Comparison of ENCODE assay signal across 1 cellular context in the genomic region with DNA sequence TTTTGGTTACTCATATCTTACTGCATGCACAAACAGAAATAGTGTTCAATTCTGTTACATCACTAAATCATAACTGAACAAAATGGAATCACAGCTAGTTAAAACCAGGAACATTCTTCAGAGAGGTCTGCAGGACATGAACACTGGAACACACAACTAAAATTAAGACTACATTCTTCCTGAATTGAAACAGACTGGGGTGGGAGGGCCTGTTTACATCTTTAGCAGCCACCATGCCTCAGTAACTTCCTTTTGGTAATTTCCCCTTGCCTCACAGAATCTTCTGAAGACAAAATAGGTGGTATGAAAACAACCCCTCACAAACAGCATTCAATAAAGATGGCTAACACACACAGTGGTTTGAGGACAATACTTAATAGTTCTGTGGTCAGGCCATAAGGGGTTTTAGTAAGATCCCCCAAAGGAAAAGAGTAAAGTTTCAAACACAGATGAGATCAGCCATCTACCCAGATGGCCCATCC.
TF ChIP-seq lines count a peak whose summit lies in the region.

No MANE protein-coding gene starts in this region.

TF ChIP-seq in GM12878, 131 proteins besides CTCF, POLR2A, EP300 and RAD21 (continues in another document):
- TF ChIP-seq TCF7 (IDR thresholded peaks at IDR 0.05; ENCODE audit: borderline replicate concordance) (no peak), KDM1A (IDR thresholded peaks at IDR 0.05; ENCODE audit: borderline replicate concordance) (no peak), PAX5 (IDR thresholded peaks at IDR 0.05; ENCODE audit: borderline replicate concordance, low read depth, low read length) (peak; percentile 63; the same call in 1 of the 2 replicates), SRF (IDR thresholded peaks at IDR 0.05; ENCODE audit: low read depth in 2 of 2, low read length in 2 of 2) (no peak), RCOR1 (conservative IDR thresholded peaks at IDR 0.05; ENCODE audit: low read depth, low read length) (no peak), BACH1 (IDR thresholded peaks at IDR 0.05; ENCODE audit: borderline replicate concordance) (no peak), SIX5 (IDR thresholded peaks at IDR 0.05; ENCODE audit: low read depth, low read length, severe bottlenecking) (no peak), TCF12 (IDR thresholded peaks at IDR 0.05; ENCODE audit: low read depth, low read length) (no peak), WRNIP1 (IDR thresholded peaks at IDR 0.05; ENCODE audit: borderline replicate concordance, low read depth, low read length) (no peak), ZNF24 (IDR thresholded peaks at IDR 0.05) (no peak), ZNF274 (IDR thresholded peaks at IDR 0.05; ENCODE audit: insufficient read depth, insufficient read length) (no peak), BHLHE40 (IDR thresholded peaks at IDR 0.05; ENCODE audit: borderline replicate concordance in 1 of 2, low read depth in 2 of 2, low read length in 1 of 2) (no peak), ZZZ3 (IDR thresholded peaks at IDR 0.05; ENCODE audit: control insufficient read depth, insufficient read length, low read depth) (no peak), ZNF622 (IDR thresholded peaks at IDR 0.05) (no peak), SMAD1 (IDR thresholded peaks at IDR 0.05; ENCODE audit: low read depth, partially characterized antibody) (no peak), TARDBP (IDR thresholded peaks at IDR 0.05; ENCODE audit: borderline replicate concordance) (no peak), SP1 (IDR thresholded peaks at IDR 0.05; ENCODE audit: low read depth, low read length) (no peak), GATAD2B (conservative IDR thresholded peaks at IDR 0.05; ENCODE audit: low read depth) (no peak), BCL11A (IDR thresholded peaks at IDR 0.05; ENCODE audit: low read depth, low read length) (no peak), CBFB (IDR thresholded peaks at IDR 0.05; ENCODE audit: low read depth) (peak; percentile 62; the same call in 1 of the 2 replicates), HDAC6 (IDR thresholded peaks at IDR 0.05; ENCODE audit: unreplicated experiment) (no peak), PKNOX1 (IDR thresholded peaks at IDR 0.05) (no peak), MYB (IDR thresholded peaks at IDR 0.05; ENCODE audit: borderline replicate concordance, low read depth, low read length) (no peak), BCLAF1 (IDR thresholded peaks at IDR 0.05) (no peak), NFYA (IDR thresholded peaks at IDR 0.05; ENCODE audit: borderline replicate concordance, low read depth, low read length) (no peak), ELK1 (IDR thresholded peaks at IDR 0.05; ENCODE audit: low read depth, low read length) (no peak), POLR2AphosphoS2 (IDR thresholded peaks at IDR 0.05; ENCODE audit: low read depth, low read length) (0 out of 2 replicates have a peak, but pooled peaks have one; percentile 27), FOXK2 (IDR thresholded peaks at IDR 0.05) (peak; percentile 86), ASH2L (IDR thresholded peaks at IDR 0.05; ENCODE audit: borderline replicate concordance, low read depth) (no peak), CHD1 (IDR thresholded peaks at IDR 0.05; ENCODE audit: low read depth, low read length) (no peak), CREM (IDR thresholded peaks at IDR 0.05; ENCODE audit: low read depth) (no peak), POLR2AphosphoS5 (IDR thresholded peaks at IDR 0.05; ENCODE audit: low read length) (no peak; the same call in 1 of the 2 replicates), CREB1 (IDR thresholded peaks at IDR 0.05; ENCODE audit: low read depth) (peak; percentile 48; the same call in 1 of the 2 replicates), USF2 (IDR thresholded peaks at IDR 0.05; ENCODE audit: borderline replicate concordance, low read depth, low read length) (no peak), SIN3A (IDR thresholded peaks at IDR 0.05; ENCODE audit: low read depth, low read length) (no peak), RUNX3 (IDR thresholded peaks at IDR 0.05; ENCODE audit: low read length) (peak; percentile 90), STAT3 (IDR thresholded peaks at IDR 0.05; ENCODE audit: low read depth, low read length) (no peak), SMAD5 (IDR thresholded peaks at IDR 0.05; ENCODE audit: low read depth) (no peak), HDGF (IDR thresholded peaks at IDR 0.05) (no peak), RBBP5 (conservative IDR thresholded peaks at IDR 0.05) (no peak), USF1 (IDR thresholded peaks at IDR 0.05; ENCODE audit: borderline replicate concordance, extremely low read length, insufficient read depth, low read depth, low read length) (no peak), SUZ12 (IDR thresholded peaks at IDR 0.05; ENCODE audit: unreplicated experiment) (no peak), YBX1 (IDR thresholded peaks at IDR 0.05) (no peak), DPF2 (IDR thresholded peaks at IDR 0.05) (peak; percentile 17; the same call in 1 of the 2 replicates), ZSCAN29 (IDR thresholded peaks at IDR 0.05) (no peak), GABPA (IDR thresholded peaks at IDR 0.05; ENCODE audit: low read depth) (0 out of 2 replicates have a peak, but pooled peaks have one; percentile 24), YY1 (IDR thresholded peaks at IDR 0.05; ENCODE audit: low read depth, low read length) (no peak), IKZF1 (conservative IDR thresholded peaks at IDR 0.05) (0 out of 2 replicates have a peak, but pooled peaks have one; percentile 35), MEF2B (IDR thresholded peaks at IDR 0.05; ENCODE audit: partially characterized antibody, poor library complexity, severe bottlenecking) (peak; percentile 42), TCF3 (IDR thresholded peaks at IDR 0.05; ENCODE audit: borderline replicate concordance, insufficient read depth, low read depth, low read length) (no peak), EGR1 (IDR thresholded peaks at IDR 0.05; ENCODE audit: borderline replicate concordance in 1 of 2, low read depth in 2 of 2, low read length in 2 of 2) (no peak), POU2F2 (IDR thresholded peaks at IDR 0.05; ENCODE audit: borderline replicate concordance, low read depth, low read length) (no peak), RAD51 (IDR thresholded peaks at IDR 0.05) (no peak), CBX3 (IDR thresholded peaks at IDR 0.05; ENCODE audit: borderline replicate concordance, low read depth) (no peak), NFXL1 (IDR thresholded peaks at IDR 0.05; ENCODE audit: borderline replicate concordance) (no peak), RFX5 (IDR thresholded peaks at IDR 0.05; ENCODE audit: low read depth, low read length) (no peak), JUND (IDR thresholded peaks at IDR 0.05; ENCODE audit: low read depth, low read length) (no peak), IRF3 (IDR thresholded peaks at IDR 0.05) (no peak)
- TF ChIP-seq, protein P1, sequence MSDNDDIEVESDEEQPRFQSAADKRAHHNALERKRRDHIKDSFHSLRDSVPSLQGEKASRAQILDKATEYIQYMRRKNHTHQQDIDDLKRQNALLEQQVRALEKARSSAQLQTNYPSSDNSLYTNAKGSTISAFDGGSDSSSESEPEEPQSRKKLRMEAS (IDR thresholded peaks at IDR 0.05; ENCODE audit: low read depth, low read length), result 0 out of 2 replicates have a peak, but pooled peaks have one; percentile 37
- TF ChIP-seq, protein P2, sequence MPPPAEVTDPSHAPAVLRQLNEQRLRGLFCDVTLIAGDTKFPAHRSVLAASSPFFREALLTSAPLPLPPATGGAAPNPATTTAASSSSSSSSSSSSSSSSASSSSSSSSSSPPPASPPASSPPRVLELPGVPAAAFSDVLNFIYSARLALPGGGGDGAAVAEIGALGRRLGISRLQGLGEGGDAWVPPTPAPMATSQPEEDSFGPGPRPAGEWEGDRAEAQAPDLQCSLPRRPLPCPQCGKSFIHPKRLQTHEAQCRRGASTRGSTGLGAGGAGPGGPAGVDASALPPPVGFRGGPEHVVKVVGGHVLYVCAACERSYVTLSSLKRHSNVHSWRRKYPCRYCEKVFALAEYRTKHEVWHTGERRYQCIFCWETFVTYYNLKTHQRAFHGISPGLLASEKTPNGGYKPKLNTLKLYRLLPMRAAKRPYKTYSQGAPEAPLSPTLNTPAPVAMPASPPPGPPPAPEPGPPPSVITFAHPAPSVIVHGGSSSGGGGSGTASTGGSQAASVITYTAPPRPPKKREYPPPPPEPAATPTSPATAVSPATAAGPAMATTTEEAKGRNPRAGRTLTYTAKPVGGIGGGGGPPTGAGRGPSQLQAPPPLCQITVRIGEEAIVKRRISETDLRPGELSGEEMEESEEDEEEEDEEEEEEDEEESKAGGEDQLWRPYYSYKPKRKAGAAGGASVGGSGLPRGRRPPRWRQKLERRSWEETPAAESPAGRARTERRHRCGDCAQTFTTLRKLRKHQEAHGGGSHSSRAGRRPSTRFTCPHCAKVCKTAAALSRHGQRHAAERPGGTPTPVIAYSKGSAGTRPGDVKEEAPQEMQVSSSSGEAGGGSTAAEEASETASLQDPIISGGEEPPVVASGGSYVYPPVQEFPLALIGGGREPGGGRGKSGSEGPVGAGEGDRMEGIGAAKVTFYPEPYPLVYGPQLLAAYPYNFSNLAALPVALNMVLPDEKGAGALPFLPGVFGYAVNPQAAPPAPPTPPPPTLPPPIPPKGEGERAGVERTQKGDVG (CRISPR knock-in tag; IDR thresholded peaks at IDR 0.05), result no peak
- TF ChIP-seq, protein P3, sequence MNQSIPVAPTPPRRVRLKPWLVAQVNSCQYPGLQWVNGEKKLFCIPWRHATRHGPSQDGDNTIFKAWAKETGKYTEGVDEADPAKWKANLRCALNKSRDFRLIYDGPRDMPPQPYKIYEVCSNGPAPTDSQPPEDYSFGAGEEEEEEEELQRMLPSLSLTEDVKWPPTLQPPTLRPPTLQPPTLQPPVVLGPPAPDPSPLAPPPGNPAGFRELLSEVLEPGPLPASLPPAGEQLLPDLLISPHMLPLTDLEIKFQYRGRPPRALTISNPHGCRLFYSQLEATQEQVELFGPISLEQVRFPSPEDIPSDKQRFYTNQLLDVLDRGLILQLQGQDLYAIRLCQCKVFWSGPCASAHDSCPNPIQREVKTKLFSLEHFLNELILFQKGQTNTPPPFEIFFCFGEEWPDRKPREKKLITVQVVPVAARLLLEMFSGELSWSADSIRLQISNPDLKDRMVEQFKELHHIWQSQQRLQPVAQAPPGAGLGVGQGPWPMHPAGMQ (IDR thresholded peaks at IDR 0.05; ENCODE audit: borderline replicate concordance), result no peak
- TF ChIP-seq, protein P4, sequence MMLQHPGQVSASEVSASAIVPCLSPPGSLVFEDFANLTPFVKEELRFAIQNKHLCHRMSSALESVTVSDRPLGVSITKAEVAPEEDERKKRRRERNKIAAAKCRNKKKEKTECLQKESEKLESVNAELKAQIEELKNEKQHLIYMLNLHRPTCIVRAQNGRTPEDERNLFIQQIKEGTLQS (IDR thresholded peaks at IDR 0.05; ENCODE audit: borderline replicate concordance, extremely low read depth, low read depth, low read length), result no peak
